Comparison of ENCODE assay signal across 1 cellular context in genomic region chr3:17742837-17743659, GRCh38.
TF ChIP-seq lines count a peak whose summit lies in the region.

No MANE protein-coding gene starts in this region.

TF ChIP-seq in H1, 55 proteins besides CTCF, POLR2A, EP300 and RAD21 (continued from another document):
- TF ChIP-seq NRF1 (IDR thresholded peaks at IDR 0.05; ENCODE audit: low read depth, low read length): peak; percentile 85
- TF ChIP-seq POLR2AphosphoS5 (IDR thresholded peaks at IDR 0.05; ENCODE audit: low read depth, low read length): 0 out of 2 replicates have a peak, but pooled peaks have one; percentile 30
- TF ChIP-seq SAP30 (IDR thresholded peaks at IDR 0.05; ENCODE audit: insufficient read depth, insufficient replicate concordance, low read length): no peak
- peak; percentile 85; the same call in 1 of the 2 replicates for TF ChIP-seq CHD2 (IDR thresholded peaks at IDR 0.05; ENCODE audit: low read length)
- TF ChIP-seq KDM4A (IDR thresholded peaks at IDR 0.05; ENCODE audit: low read depth, low read length, severe bottlenecking): peak; percentile 14
- no peak for TF ChIP-seq CEBPB (IDR thresholded peaks at IDR 0.05; ENCODE audit: low read depth, low read length)
- TF ChIP-seq GTF2F1 (IDR thresholded peaks at IDR 0.05; ENCODE audit: borderline replicate concordance, low read depth, low read length): no peak
